8 cellular contexts compared by ENCODE assay signal in the genomic region with DNA sequence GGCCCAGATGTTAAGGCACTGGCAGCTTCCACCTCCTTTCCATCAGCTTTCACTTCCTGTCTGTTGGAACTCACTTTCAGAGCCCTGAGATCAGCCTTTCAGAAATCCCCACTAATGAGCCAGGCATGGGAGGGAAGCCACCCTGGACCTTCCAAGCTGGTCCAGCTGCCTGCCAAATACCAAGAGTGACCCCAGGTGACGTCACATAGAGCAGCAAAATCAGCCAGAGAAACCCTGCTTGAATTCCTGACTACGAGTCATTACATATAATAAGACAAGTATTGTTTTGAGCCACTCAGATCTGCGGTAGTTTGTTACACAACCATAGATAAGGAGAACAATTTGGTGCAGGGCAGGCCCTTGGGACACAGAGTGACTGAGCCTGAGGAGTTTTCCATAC.
A peak's percentile ranks its signal among the peaks of the same experiment; 100 is the strongest.
DNase-seq lines count a peak whose midpoint lies in the region; ATAC-seq and TF ChIP-seq lines count a peak whose summit lies in the region.

No MANE protein-coding gene starts in this region.

- H3K27me3 Mint-ChIP-seq in activated CD4-positive, alpha-beta memory T cell treated with anti-CD3 and anti-CD28 coated beads for 36 hours: no peaks in the 10 kb centered on the region
- H3K27me3 Mint-ChIP-seq in activated naive CD8-positive, alpha-beta T cell treated with anti-CD3 and anti-CD28 coated beads, Interleukin-2, amount 50 U/mL, for 24 hours: peaks cover 2% of the 10 kb centered on the region
- H3K27me3 Mint-ChIP-seq in T-helper 17 cell: no peaks in the 10 kb centered on the region

- no peaks in the 10 kb centered on the region for H3K9me3 Mint-ChIP-seq in activated CD4-positive, alpha-beta memory T cell treated with anti-CD3 and anti-CD28 coated beads for 36 hours
- H3K9me3 Mint-ChIP-seq in activated naive CD8-positive, alpha-beta T cell treated with anti-CD3 and anti-CD28 coated beads, Interleukin-2, amount 50 U/mL, for 24 hours: no peaks in the 10 kb centered on the region

- in situ Hi-C loops in Panc1 (cut with HindIII; ENCODE audit: low pct_unique_long_range_greater_than_20kb, low sequenced_read_pairs): no loop called here

- ATAC-seq in GM18868 (IDR thresholded peaks at IDR 0.05; ENCODE audit: unreplicated experiment): peak; percentile 46
- ATAC-seq in Panc1: peak; percentile 87
- ATAC-seq in activated naive CD8-positive, alpha-beta T cell treated with anti-CD3 and anti-CD28 coated beads, Interleukin-2, amount 50 U/mL, for 24 hours: no peak
- no peak for ATAC-seq in T-helper 17 cell

- no peaks in the 10 kb centered on the region for H3K4me1 Mint-ChIP-seq in activated CD4-positive, alpha-beta memory T cell treated with anti-CD3 and anti-CD28 coated beads for 36 hours (ENCODE audit: low read depth)
- no peaks in the 10 kb centered on the region for H3K4me1 Mint-ChIP-seq in activated naive CD8-positive, alpha-beta T cell treated with anti-CD3 and anti-CD28 coated beads, Interleukin-2, amount 50 U/mL, for 24 hours
- no peaks in the 10 kb centered on the region for H3K4me1 Mint-ChIP-seq in T-helper 17 cell

- POLR2A ChIA-PET in Panc1 (lab: Charles Lee): no interaction called here
- POLR2A ChIA-PET in activated CD4-positive, alpha-beta memory T cell treated with anti-CD3 and anti-CD28 coated beads for 36 hours (lab: Charles Lee): no interaction called here

- H3K4me3 ChIP-seq in Panc1 (ENCODE audit: low read depth in 2 of 2, low read length in 2 of 2) (no peak overlapping the region), fibroblast of villous mesenchyme (ENCODE audit: low read depth, low read length) (no peak overlapping the region)

- TF ChIP-seq CTCF in Panc1 (IDR thresholded peaks at IDR 0.05) (no peak), fibroblast of villous mesenchyme (IDR thresholded peaks at IDR 0.05; ENCODE audit: insufficient read depth, low read depth, low read length) (no peak)

- no peak overlapping the region for H3K27ac Mint-ChIP-seq in activated CD4-positive, alpha-beta memory T cell treated with anti-CD3 and anti-CD28 coated beads for 36 hours
- no peak overlapping the region for H3K27ac Mint-ChIP-seq in activated naive CD8-positive, alpha-beta T cell treated with anti-CD3 and anti-CD28 coated beads, Interleukin-2, amount 50 U/mL, for 24 hours
- no peak overlapping the region for H3K27ac Mint-ChIP-seq in T-helper 17 cell

- H3K27me3 ChIP-seq in Panc1 (ENCODE audit: control insufficient read depth, insufficient read depth, low read length): no peaks in the 10 kb centered on the region

- no peaks in the 10 kb centered on the region for H3K36me3 Mint-ChIP-seq in activated CD4-positive, alpha-beta memory T cell treated with anti-CD3 and anti-CD28 coated beads for 36 hours
- H3K36me3 Mint-ChIP-seq in activated naive CD8-positive, alpha-beta T cell treated with anti-CD3 and anti-CD28 coated beads, Interleukin-2, amount 50 U/mL, for 24 hours (ENCODE audit: low read depth): no peaks in the 10 kb centered on the region
- no peaks in the 10 kb centered on the region for H3K36me3 Mint-ChIP-seq in T-helper 17 cell (ENCODE audit: low read depth)

- BruUV-seq in Panc1 (replicated peaks; lab: Mats Ljungman, UMichigan): no TSS peak

- CTCF ChIA-PET in Panc1 (lab: Charles Lee): no interaction called here
- CTCF ChIA-PET in activated CD4-positive, alpha-beta memory T cell treated with anti-CD3 and anti-CD28 coated beads for 36 hours (lab: Charles Lee): no interaction called here

- no peaks in the 10 kb centered on the region for H3K36me3 ChIP-seq in Panc1 (ENCODE audit: control insufficient read depth, insufficient read depth, low read length)

- peak overlapping the region; percentile 18; the same call in 1 of the 2 replicates for H3K27ac ChIP-seq in Panc1 (ENCODE audit: low read length)

- no peak overlapping the region for H3K4me3 Mint-ChIP-seq in activated CD4-positive, alpha-beta memory T cell treated with anti-CD3 and anti-CD28 coated beads for 36 hours
- no peak overlapping the region for H3K4me3 Mint-ChIP-seq in activated naive CD8-positive, alpha-beta T cell treated with anti-CD3 and anti-CD28 coated beads, Interleukin-2, amount 50 U/mL, for 24 hours
- H3K4me3 Mint-ChIP-seq in T-helper 17 cell: no peak overlapping the region

- intact Hi-C loops in Panc1 (cut with micrococcal nuclease; ENCODE audit: unreplicated experiment): no loop called here
- intact Hi-C loops in activated CD4-positive, alpha-beta memory T cell treated with anti-CD3 and anti-CD28 coated beads for 36 hours (cut with micrococcal nuclease): no loop called here

- peak; percentile 24 for DNase-seq in Panc1 (ENCODE audit: low read depth, low spot score)
- peak; percentile 82 for DNase-seq in fibroblast of villous mesenchyme (ENCODE audit: low read depth)
- DNase-seq in pulmonary artery endothelial cell (ENCODE audit: low read depth, low spot score): peak; percentile 82
- no peak for DNase-seq in activated CD4-positive, alpha-beta memory T cell treated with anti-CD3 and anti-CD28 coated beads for 36 hours
- DNase-seq in SHP77 (lab: John Stamatoyannopoulos, UW): no peak
- no peak for DNase-seq in activated naive CD8-positive, alpha-beta T cell treated with anti-CD3 and anti-CD28 coated beads, Interleukin-2, amount 50 U/mL, for 24 hours
- DNase-seq in T-helper 17 cell: no peak

- H3K9me3 ChIP-seq in Panc1 (ENCODE audit: control insufficient read depth, insufficient read depth, low read depth, low read length): no peaks in the 10 kb centered on the region
- H3K9me3 ChIP-seq in T-helper 17 cell (ENCODE audit: control insufficient read depth, low read length, poor library complexity, severe bottlenecking): no peaks in the 10 kb centered on the region

- H3K4me1 ChIP-seq in Panc1 (ENCODE audit: control insufficient read depth, insufficient read depth, low read length): peaks cover 7% of the 10 kb centered on the region

Comparison
In these comparisons a context has a peak if more than half of its experiments do, and no peak if none do; other contexts are left out.
1. ATAC-seq: peak in GM18868 (single experiment) and Panc1 (single experiment); none in activated naive CD8-positive, alpha-beta T cell treated with anti-CD3 and anti-CD28 coated beads, Interleukin-2, amount 50 U/mL, for 24 hours (single experiment) and T-helper 17 cell (single experiment).
2. DNase-seq: peak in Panc1 (single experiment), fibroblast of villous mesenchyme (single experiment) and pulmonary artery endothelial cell (single experiment); none in activated CD4-positive, alpha-beta memory T cell treated with anti-CD3 and anti-CD28 coated beads for 36 hours (single experiment), SHP77 (0 of 2), activated naive CD8-positive, alpha-beta T cell treated with anti-CD3 and anti-CD28 coated beads, Interleukin-2, amount 50 U/mL, for 24 hours (single experiment) and T-helper 17 cell (0 of 3).